8 cellular contexts compared by ENCODE assay signal in the genomic region with DNA sequence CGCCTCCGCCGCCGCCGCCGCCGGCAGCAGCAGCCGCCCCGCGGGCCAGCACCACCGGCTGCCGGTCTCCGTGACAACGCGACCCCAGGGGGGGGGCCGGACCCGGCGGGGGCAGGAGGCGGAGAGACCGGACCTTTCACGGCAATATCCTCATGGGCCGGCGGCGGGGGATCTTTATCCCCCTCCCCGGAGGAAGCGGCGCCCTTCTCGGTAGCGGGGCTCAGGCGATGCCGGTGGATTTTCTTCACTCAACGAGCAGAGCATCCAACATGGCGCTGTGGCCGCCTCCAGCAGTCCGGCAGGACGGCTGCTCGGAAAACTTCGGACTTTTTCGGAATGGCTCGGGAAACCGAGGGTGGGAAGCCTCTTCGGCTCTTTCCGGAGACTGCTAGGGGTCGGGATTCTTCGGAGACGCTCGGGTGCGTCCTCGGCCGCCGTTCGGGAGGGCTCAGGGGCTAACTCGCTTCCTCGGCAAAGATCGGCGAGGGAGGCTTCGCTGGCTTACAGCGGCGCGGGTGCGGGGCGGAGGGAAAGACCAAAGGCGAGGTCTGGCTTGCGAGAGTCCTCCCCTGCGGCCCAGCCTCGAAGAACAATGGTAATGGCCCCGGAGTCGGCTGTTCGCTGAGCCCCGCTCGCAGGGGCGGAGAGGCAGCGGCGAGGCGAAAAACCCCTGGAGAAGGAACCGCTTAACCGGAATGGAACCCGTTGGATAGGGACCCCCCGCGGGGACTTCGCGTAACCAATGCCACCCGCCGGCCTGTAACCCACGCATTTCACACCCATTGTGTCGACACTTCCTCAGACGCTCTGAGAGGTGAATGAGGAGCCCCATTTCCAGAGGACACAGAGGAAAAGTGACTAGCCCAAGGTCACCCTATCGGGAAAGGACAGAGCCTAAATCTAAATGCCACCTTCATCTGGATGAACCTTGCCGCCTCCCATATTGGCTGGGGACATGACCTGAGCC.
DNase-seq lines count a peak whose midpoint lies in the region; ATAC-seq and FAIRE-seq lines count a peak whose summit lies in the region.

A gene with protein sequence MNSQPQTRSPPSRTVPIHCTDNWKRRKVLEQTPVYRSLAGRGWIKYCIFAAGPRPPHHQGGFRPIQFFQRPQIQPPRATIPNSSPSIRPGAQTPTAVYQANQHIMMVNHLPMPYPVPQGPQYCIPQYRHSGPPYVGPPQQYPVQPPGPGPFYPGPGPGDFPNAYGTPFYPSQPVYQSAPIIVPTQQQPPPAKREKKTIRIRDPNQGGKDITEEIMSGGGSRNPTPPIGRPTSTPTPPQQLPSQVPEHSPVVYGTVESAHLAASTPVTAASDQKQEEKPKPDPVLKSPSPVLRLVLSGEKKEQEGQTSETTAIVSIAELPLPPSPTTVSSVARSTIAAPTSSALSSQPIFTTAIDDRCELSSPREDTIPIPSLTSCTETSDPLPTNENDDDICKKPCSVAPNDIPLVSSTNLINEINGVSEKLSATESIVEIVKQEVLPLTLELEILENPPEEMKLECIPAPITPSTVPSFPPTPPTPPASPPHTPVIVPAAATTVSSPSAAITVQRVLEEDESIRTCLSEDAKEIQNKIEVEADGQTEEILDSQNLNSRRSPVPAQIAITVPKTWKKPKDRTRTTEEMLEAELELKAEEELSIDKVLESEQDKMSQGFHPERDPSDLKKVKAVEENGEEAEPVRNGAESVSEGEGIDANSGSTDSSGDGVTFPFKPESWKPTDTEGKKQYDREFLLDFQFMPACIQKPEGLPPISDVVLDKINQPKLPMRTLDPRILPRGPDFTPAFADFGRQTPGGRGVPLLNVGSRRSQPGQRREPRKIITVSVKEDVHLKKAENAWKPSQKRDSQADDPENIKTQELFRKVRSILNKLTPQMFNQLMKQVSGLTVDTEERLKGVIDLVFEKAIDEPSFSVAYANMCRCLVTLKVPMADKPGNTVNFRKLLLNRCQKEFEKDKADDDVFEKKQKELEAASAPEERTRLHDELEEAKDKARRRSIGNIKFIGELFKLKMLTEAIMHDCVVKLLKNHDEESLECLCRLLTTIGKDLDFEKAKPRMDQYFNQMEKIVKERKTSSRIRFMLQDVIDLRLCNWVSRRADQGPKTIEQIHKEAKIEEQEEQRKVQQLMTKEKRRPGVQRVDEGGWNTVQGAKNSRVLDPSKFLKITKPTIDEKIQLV (N-terminal part only) (minus strand): TSS at position 309 of the 967 bp plus-strand sequence. CDS start 174,155 bp downstream, outside the sequence.

- peak; percentile 77 for FAIRE-seq in HTR-8/SVneo (lab: Jason Lieb, UNC)

- H3K27me3 Mint-ChIP-seq in effector memory CD8-positive, alpha-beta T cell, result no peaks in the 10 kb centered on the region

- DNase-seq in COLO829 (ENCODE audit: low spot score) (peak; percentile 99), HTR-8/SVneo (ENCODE audit: insufficient read length, low spot score) (peak; percentile 85), NOMO-1 treated with dmso at 0.1 percent for 144 hours (lab: John Stamatoyannopoulos, UW; ENCODE audit: unreplicated experiment) (peak; percentile 95), medulla oblongata (ENCODE audit: extremely low spot score) (peak; percentile 99)
- peak; percentile 93 to 100 (median 99) for DNase-seq in activated CD8-positive, alpha-beta memory T cell treated with anti-CD3 and anti-CD28 coated beads for 48 hours (ENCODE audit: low read depth in 2 of 3, low spot score in 2 of 3)
- DNase-seq in effector memory CD8-positive, alpha-beta T cell, result peak; percentile 100
- peak; percentile 98 for DNase-seq in stimulated activated CD8-positive, alpha-beta memory T cell treated with anti-CD3 and anti-CD28 coated beads, Interleukin-12 subunit alpha, Interleukin-12 subunit beta, amount 100 ng/mL, for 1 hour (ENCODE audit: low read depth)

- ATAC-seq in GM21367 (IDR thresholded peaks at IDR 0.05; ENCODE audit: unreplicated experiment), result peak; percentile 89
- ATAC-seq in effector memory CD8-positive, alpha-beta T cell (replicated peaks), result peak; percentile 84

- H3K27ac Mint-ChIP-seq in effector memory CD8-positive, alpha-beta T cell, result peak within 1 kb of the TSS; percentile 92 to 95

- peaks cover 16 to 23% of the 10 kb centered on the region in 2 donors for H3K4me1 Mint-ChIP-seq in effector memory CD8-positive, alpha-beta T cell (ENCODE audit: low read depth in 2 of 2)

- peak within 1 kb of the TSS; percentile 95 to 97 for H3K4me3 Mint-ChIP-seq in effector memory CD8-positive, alpha-beta T cell

- peaks cover 17% of the 10 kb centered on the region for H3K36me3 Mint-ChIP-seq in effector memory CD8-positive, alpha-beta T cell (ENCODE audit: insufficient read depth)

- no peaks in the 10 kb centered on the region for H3K9me3 Mint-ChIP-seq in effector memory CD8-positive, alpha-beta T cell

Comparison
In these comparisons a context has a peak if more than half of its experiments do, and no peak if none do; other contexts are left out.
1. Peak in every context shown above with its lines: DNase-seq and ATAC-seq.